Comparison of ENCODE assay signal across 16 cellular contexts in genomic region chr1:100982783-100983182, GRCh38. TPM values are rescaled to one million over a fixed set of nuclear protein-coding genes. Genes with fewer than 3 reads are reported as not detected.
DNase-seq lines count a peak whose midpoint lies in the region; ATAC-seq and TF ChIP-seq lines count a peak whose summit lies in the region.
"Had no signal": no experiment of that assay in that cellular context is flagged by ENCODE, and none has a peak within 500 bp of the region (broad histone marks: within the 10 kb centered on the region; RNA-seq: fewer than 3 reads in every experiment).

No MANE protein-coding gene starts in this region.

- no peak overlapping the region for H3K4me2 ChIP-seq in mammary epithelial cell (ENCODE audit: insufficient read depth, low read depth, low read length)
- H3K4me2 ChIP-seq: BLaER1 treated with 17β-estradiol and CSF1 and Interleukin-3, amounts not matched to agents 10 nM and 100 nM had no signal

- ATAC-seq in central memory CD8-positive, alpha-beta T cell (replicated peaks; ENCODE audit: extremely low read depth, poor library complexity, severe bottlenecking) = no peak
- ATAC-seq in left lung = peak; percentile 98
- peak; percentile 62 to 93 for ATAC-seq in upper lobe of left lung (ENCODE audit: low FRiP score in 2 of 2)
- ATAC-seq in activated CD8-positive, alpha-beta T cell treated with anti-CD3 and anti-CD28 coated beads for 36 hours = no peak
- ATAC-seq in GM21526 (IDR thresholded peaks at IDR 0.05; ENCODE audit: low FRiP score, unreplicated experiment) = no peak
- ATAC-seq: HCT116 had no signal

- H3K4me3 ChIP-seq in mammary epithelial cell (replicated peaks in 1 of 3; ENCODE audit: insufficient read depth in 1 of 3, low read depth in 2 of 3, low read length in 3 of 3) = no peak overlapping the region
- H3K4me3 ChIP-seq in left lung = no peak overlapping the region
- no peak overlapping the region for H3K4me3 ChIP-seq in upper lobe of left lung
- H3K4me3 ChIP-seq: BLaER1 treated with 17β-estradiol and CSF1 and Interleukin-3, amounts not matched to agents 10 nM and 100 nM had no signal

- peak overlapping the region; percentile 12 for H3K27ac Mint-ChIP-seq in central memory CD8-positive, alpha-beta T cell (ENCODE audit: low read depth)
- no peak overlapping the region for H3K27ac Mint-ChIP-seq in Calu3 (ENCODE audit: unreplicated experiment)
- H3K27ac Mint-ChIP-seq in activated CD8-positive, alpha-beta T cell treated with anti-CD3 and anti-CD28 coated beads for 36 hours = no peak overlapping the region

- DNase-seq in T47D (ENCODE audit: low read depth in 1 of 2, low spot score in 1 of 2) (peak; percentile 1 to 87), mammary epithelial cell (no peak), left lung (peak; percentile 15 to 38), upper lobe of left lung (peak in 1 of 2 donors; percentile 69), Calu3 (no peak)
- DNase-seq in central memory CD8-positive, alpha-beta T cell (ENCODE audit: low spot score in 2 of 2) = no peak
- no peak for DNase-seq in activated CD8-positive, alpha-beta T cell treated with anti-CD3 and anti-CD28 coated beads for 36 hours
- DNase-seq: Caco-2, DMS53, NCI-H1417, NCI-H187 treated with DMSO at 0.1 percent for 48 hours, NCI-H526 treated with DMSO at 0.1 percent for 48 hours, OCI-M1 had no signal

- H3K36me3 ChIP-seq in mammary epithelial cell (ENCODE audit: insufficient read depth, low read length) = peaks cover 2% of the 10 kb centered on the region
- peaks cover 0 to 15% of the 10 kb centered on the region in 2 donors for H3K36me3 ChIP-seq in left lung
- H3K36me3 ChIP-seq in upper lobe of left lung = peaks cover 0 to 8% (median 0%) of the 10 kb centered on the region in 4 donors

- POLR2A ChIA-PET in activated CD8-positive, alpha-beta T cell treated with anti-CD3 and anti-CD28 coated beads for 36 hours (lab: Charles Lee) = no interaction called here

- H3K27me3 ChIP-seq in mammary epithelial cell (ENCODE audit: insufficient read depth, low read length) (no peaks in the 10 kb centered on the region), left lung (no peaks in the 10 kb centered on the region), upper lobe of left lung (no peaks in the 10 kb centered on the region)
- H3K27me3 ChIP-seq: BLaER1 treated with 17β-estradiol and CSF1 and Interleukin-3, amounts not matched to agents 10 nM and 100 nM had no signal

- dilution Hi-C loops in mammary epithelial cell (cut with HindIII; ENCODE audit: low sequenced_read_pairs) = no loop called here

- H3K4me1 ChIP-seq in mammary epithelial cell (ENCODE audit: insufficient read depth, low read length) = no peaks in the 10 kb centered on the region
- no peaks in the 10 kb centered on the region for H3K4me1 ChIP-seq in left lung
- H3K4me1 ChIP-seq in upper lobe of left lung = peaks cover 5 to 9% (median 7%) of the 10 kb centered on the region in 4 donors
- H3K4me1 ChIP-seq: Caco-2 had no signal

- TF ChIP-seq CTCF in mammary epithelial cell (conservative IDR thresholded peaks at IDR 0.05 in 1 of 2, IDR thresholded peaks at IDR 0.05 in 1 of 2; ENCODE audit: extremely low read depth in 1 of 2, insufficient read depth in 1 of 2, low read depth in 1 of 2, low read length in 2 of 2) (no peak), left lung (IDR thresholded peaks at IDR 0.05) (no peak), upper lobe of left lung (IDR thresholded peaks at IDR 0.05) (no peak), Calu3 (IDR thresholded peaks at IDR 0.05; ENCODE audit: unreplicated experiment) (no peak)
- TF ChIP-seq CTCF in activated CD8-positive, alpha-beta T cell treated with anti-CD3 and anti-CD28 coated beads for 36 hours (IDR thresholded peaks at IDR 0.05) = no peak

- no peak overlapping the region for H3K4me3 Mint-ChIP-seq in central memory CD8-positive, alpha-beta T cell
- H3K4me3 Mint-ChIP-seq in Calu3 (ENCODE audit: low read depth, unreplicated experiment) = no peak overlapping the region
- H3K4me3 Mint-ChIP-seq in activated CD8-positive, alpha-beta T cell treated with anti-CD3 and anti-CD28 coated beads for 36 hours = no peak overlapping the region

- TF ChIP-seq EP300 in upper lobe of left lung (IDR thresholded peaks at IDR 0.05) = peak in 1 of 4 donors; percentile 55

- H4K20me1 ChIP-seq in mammary epithelial cell (ENCODE audit: insufficient read depth, low read length) = no peaks in the 10 kb centered on the region

- BruUV-seq in mammary epithelial cell (replicated peaks; lab: Mats Ljungman, UMichigan) (no TSS peak), Calu3 (replicated peaks; lab: Mats Ljungman, UMichigan) (no TSS peak)

- H3K9me3 Mint-ChIP-seq in central memory CD8-positive, alpha-beta T cell = no peaks in the 10 kb centered on the region
- no peaks in the 10 kb centered on the region for H3K9me3 Mint-ChIP-seq in Calu3 (ENCODE audit: low read depth, unreplicated experiment)
- H3K9me3 Mint-ChIP-seq in activated CD8-positive, alpha-beta T cell treated with anti-CD3 and anti-CD28 coated beads for 36 hours = peaks cover 3% of the 10 kb centered on the region

- H3K79me2 ChIP-seq in mammary epithelial cell (ENCODE audit: insufficient read depth, low read length) = no peaks in the 10 kb centered on the region

- H3K4me1 Mint-ChIP-seq in central memory CD8-positive, alpha-beta T cell = peaks cover 28% of the 10 kb centered on the region
- no peaks in the 10 kb centered on the region for H3K4me1 Mint-ChIP-seq in Calu3 (ENCODE audit: low read depth, unreplicated experiment)
- peaks cover 4% of the 10 kb centered on the region for H3K4me1 Mint-ChIP-seq in activated CD8-positive, alpha-beta T cell treated with anti-CD3 and anti-CD28 coated beads for 36 hours (ENCODE audit: low read depth)

- no peaks in the 10 kb centered on the region for H3K9me3 ChIP-seq in mammary epithelial cell (replicated peaks; ENCODE audit: insufficient read depth, low read length)
- H3K9me3 ChIP-seq in left lung = no peaks in the 10 kb centered on the region
- no peaks in the 10 kb centered on the region for H3K9me3 ChIP-seq in upper lobe of left lung
- H3K9me3 ChIP-seq: BLaER1 treated with 17β-estradiol and CSF1 and Interleukin-3, amounts not matched to agents 10 nM and 100 nM; Caco-2 had no signal

- H3K27ac ChIP-seq in mammary epithelial cell (ENCODE audit: insufficient read depth, low read depth, low read length) = no peak overlapping the region
- H3K27ac ChIP-seq in left lung = peak overlapping the region in 1 of 2 donors; percentile 29
- H3K27ac ChIP-seq in upper lobe of left lung = peak overlapping the region in 3 of 4 donors; percentile 9 to 70 (median 65)
- H3K27ac ChIP-seq: BLaER1 treated with 17β-estradiol and CSF1 and Interleukin-3, amounts not matched to agents 10 nM and 100 nM had no signal

- H3K9ac ChIP-seq in mammary epithelial cell (ENCODE audit: insufficient read depth, low read length) = no peak overlapping the region
- H3K9ac ChIP-seq: BLaER1 treated with 17β-estradiol and CSF1 and Interleukin-3, amounts not matched to agents 10 nM and 100 nM had no signal

- peaks cover 13% of the 10 kb centered on the region for H3K36me3 Mint-ChIP-seq in central memory CD8-positive, alpha-beta T cell (ENCODE audit: insufficient read depth)
- H3K36me3 Mint-ChIP-seq in Calu3 (ENCODE audit: insufficient read depth, unreplicated experiment) = peaks cover 14% of the 10 kb centered on the region
- peaks cover 81% of the 10 kb centered on the region for H3K36me3 Mint-ChIP-seq in activated CD8-positive, alpha-beta T cell treated with anti-CD3 and anti-CD28 coated beads for 36 hours (ENCODE audit: low read depth)

- no peak for TF ChIP-seq POLR2A in upper lobe of left lung (IDR thresholded peaks at IDR 0.05)

- H3K27me3 Mint-ChIP-seq in central memory CD8-positive, alpha-beta T cell = no peaks in the 10 kb centered on the region
- no peaks in the 10 kb centered on the region for H3K27me3 Mint-ChIP-seq in Calu3 (ENCODE audit: unreplicated experiment)
- H3K27me3 Mint-ChIP-seq in activated CD8-positive, alpha-beta T cell treated with anti-CD3 and anti-CD28 coated beads for 36 hours = no peaks in the 10 kb centered on the region

- in situ Hi-C loops in T47D (cut with HindIII; ENCODE audit: low pct_unique_long_range_greater_than_20kb, low sequenced_read_pairs) = no loop called here
- in situ Hi-C loops in mammary epithelial cell (cut with MboI; ENCODE audit: low sequenced_read_pairs in 2 of 2) = no loop called here

- H2AFZ ChIP-seq in mammary epithelial cell (ENCODE audit: low read depth, low read length) = no peak overlapping the region

- CTCF ChIA-PET in mammary epithelial cell (lab: Charles Lee; ENCODE audit: low non-redundant PET) (no interaction called here), Calu3 (lab: Charles Lee) (no interaction called here)
- CTCF ChIA-PET in activated CD8-positive, alpha-beta T cell treated with anti-CD3 and anti-CD28 coated beads for 36 hours (lab: Charles Lee) = interaction anchor here (1.6 kb wide), 1 partner anchor 375 kb away, joined by 4 read pairs; no protein-coding TSS in a partner anchor

- 77% methylated on average over 4 of the region's 4 CpGs for WGBS in mammary epithelial cell (ENCODE audit: low coverage, missing lambda C conversion rate)
- WGBS in upper lobe of left lung, 2 donors = 52 to 61% methylated on average over 4 of the region's 4 CpGs

- intact Hi-C loops in mammary epithelial cell (cut with micrococcal nuclease) (no loop called here), left lung (cut with DNase I) (no loop called here), Calu3 (cut with micrococcal nuclease; ENCODE audit: unreplicated experiment) (no loop called here)
- intact Hi-C loops in activated CD8-positive, alpha-beta T cell treated with anti-CD3 and anti-CD28 coated beads for 36 hours (cut with micrococcal nuclease) = no loop called here

RNA-seq across cellular contexts. Expression of gene DPH5, which starts 42.8 kb away (rescaled TPM):
- total RNA-seq in mammary epithelial cell (10 to 100 TPM; 21.2 to 47.0 TPM), left lung (10 to 100 TPM; 26.9 to 27.1 TPM), upper lobe of left lung (10 to 100 TPM; 14.8 to 25.2 (median 21.5) TPM), Calu3 (2022) (20.6 and 25.8 TPM in 2 replicates)
- polyA plus RNA-seq in mammary epithelial cell = 33.9 TPM
- 13.3 TPM for polyA minus RNA-seq in mammary epithelial cell
- 10 to 100 TPM; 77.3 to 77.4 TPM for total RNA-seq in activated CD8-positive, alpha-beta T cell treated with anti-CD3 and anti-CD28 coated beads for 36 hours

Comparison
In these comparisons a context has a peak if more than half of its experiments do, and no peak if none do; other contexts are left out.
1. DNase-seq: peak in T47D (2 of 2) and left lung (2 of 2); none in mammary epithelial cell (single experiment), central memory CD8-positive, alpha-beta T cell (0 of 2), Calu3 (single experiment) and activated CD8-positive, alpha-beta T cell treated with anti-CD3 and anti-CD28 coated beads for 36 hours (single experiment).
2. ATAC-seq: peak in left lung (single experiment) and upper lobe of left lung (2 of 2); none in central memory CD8-positive, alpha-beta T cell (single experiment), activated CD8-positive, alpha-beta T cell treated with anti-CD3 and anti-CD28 coated beads for 36 hours (single experiment) and GM21526 (single experiment).